Comparison of ENCODE assay signal across 20 cellular contexts in genomic region chr21:40938078-40938477, GRCh38.
"Had no signal": no experiment of that assay in that cellular context is flagged by ENCODE, and none has a peak within 500 bp of the region (broad histone marks: within the 10 kb centered on the region; RNA-seq: fewer than 3 reads in every experiment).

No MANE protein-coding gene starts in this region.

- H3K4me3 ChIP-seq: lower lobe of right lung, mucosa of descending colon, ovary, right lobe of liver, smooth muscle cell, tibial nerve, uterus had no signal

- H3K27ac ChIP-seq: lower lobe of right lung, ovary, right lobe of liver, tibial nerve, uterus had no signal

- H3K4me1 ChIP-seq: lower lobe of right lung, right lobe of liver, tibial nerve, uterus had no signal

- H3K36me3 ChIP-seq: lower lobe of right lung, ovary, right lobe of liver, tibial nerve, uterus had no signal

- H3K27me3 ChIP-seq: ovary, right lobe of liver, tibial nerve, uterus had no signal

- ATAC-seq: lower lobe of right lung; mucosa of descending colon; naive thymus-derived CD4-positive, alpha-beta T cell; natural killer cell treated with Interleukin-12 subunit alpha and Interleukin-12 subunit beta and Interleukin-15 and Interleukin-18, amount 100 ng/mL, for 72 hours; right lobe of liver; stimulated activated memory B cell treated with anti-CD40 and anti-IgM and Interleukin-4, amounts not matched to agents 10 μg/mL and 1 μg/mL and 100 μg/mL, for 72 hours; stimulated activated naive CD8-positive, alpha-beta T cell treated with anti-CD3 and anti-CD28 coated beads, Interleukin-15, amount 100 ng/mL, for 72 hours had no signal

- H3K9me3 ChIP-seq: lower lobe of right lung, mucosa of descending colon, ovary, right lobe of liver, tibial nerve, uterus had no signal

- DNase-seq: hippocampal formation; kidney; lower lobe of right lung; midbrain; mucosa of descending colon; naive thymus-derived CD4-positive, alpha-beta T cell; ovary; right lobe of liver; stimulated activated CD4-positive, alpha-beta T cell treated with anti-CD3 and anti-CD28 coated beads, Interleukin-1b, Interleukin-23, amount 100 ng/mL, for 48 hours; stimulated activated CD4-positive, alpha-beta T cell treated with anti-CD3 and anti-CD28 coated beads, Interleukin-2, amount 100 ng/mL, for 48 hours; stimulated activated CD4-positive, alpha-beta T cell treated with anti-CD3 and anti-CD28 coated beads, Interleukin-4, amount 100 ng/mL, for 4 hours; stimulated activated CD8-positive, alpha-beta memory T cell treated with anti-CD3 and anti-CD28 coated beads, Interleukin-4, amount 100 ng/mL, for 48 hours; stimulated activated naive CD4-positive, alpha-beta T cell treated with Interleukin-2 at 50 U/mL for 16 hours; stimulated activated naive CD8-positive, alpha-beta T cell treated with anti-CD3 and anti-CD28 coated beads, Interleukin-15, amount 100 ng/mL, for 72 hours; substantia nigra; uterus had no signal
